Comparison of ENCODE assay signal across 23 cellular contexts in genomic region chr2:20540587-20541304, GRCh38.
A peak's percentile ranks its signal among the peaks of the same experiment; 100 is the strongest.
DNase-seq lines count a peak whose midpoint lies in the region; ATAC-seq, FAIRE-seq and TF ChIP-seq lines count a peak whose summit lies in the region.
"Had no signal": no experiment of that assay in that cellular context is flagged by ENCODE, and none has a peak within 500 bp of the region (broad histone marks: within the 10 kb centered on the region; RNA-seq: fewer than 3 reads in every experiment).

No MANE protein-coding gene starts in this region.

- TF ChIP-seq CTCF in H1 (IDR thresholded peaks at IDR 0.05; ENCODE audit: control extremely low read depth in 1 of 3, insufficient read depth in 1 of 3, low read depth in 1 of 3, low read length in 3 of 3): no peak
- no peak for TF ChIP-seq CTCF in nephron progenitor cell (IDR thresholded peaks at IDR 0.05)
- no peak for TF ChIP-seq CTCF in vagina (IDR thresholded peaks at IDR 0.05)

- H3K4me3 ChIP-seq in H1 (ENCODE audit: extremely low read depth in 1 of 4, insufficient read depth in 2 of 4, low read depth in 3 of 4, low read length in 4 of 4) (no peak overlapping the region), vagina (no peak overlapping the region)
- H3K4me3 ChIP-seq: left lung had no signal

- DNase-seq in activated CD8-positive, alpha-beta memory T cell treated with anti-CD3 and anti-CD28 coated beads, Interleukin-2, amount 10 ng/mL, durations not matched to agents 7 days and 5 days: no peak
- DNase-seq in activated CD8-positive, alpha-beta memory T cell treated with anti-CD3 and anti-CD28 coated beads, Interleukin-2, amount 50 U/mL, for 4 hours: no peak
- DNase-seq in H1 (ENCODE audit: low read depth in 1 of 2, low spot score in 2 of 2): no peak
- DNase-seq in nephron progenitor cell: no peak
- no peak for DNase-seq in vagina (ENCODE audit: extremely low spot score in 2 of 2)
- no peak for DNase-seq in NCI-H446 treated with DMSO at 0.1 percent for 48 hours (lab: John Stamatoyannopoulos, UW)
- DNase-seq: activated CD4-positive, alpha-beta T cell treated with anti-CD3 and anti-CD28 coated beads, Interleukin-2, amount 50 U/mL, for 4 hours; activated T-cell treated with anti-CD3 and anti-CD28 coated beads for 4 hours; caudate nucleus; erythroblast; glutamatergic neuron; H7; MM.1S; NCI-H1930; SHP77; stimulated activated CD4-positive, alpha-beta T cell treated with anti-CD3 and anti-CD28 coated beads, Interleukin-1b, Interleukin-23, amount 100 ng/mL, for 48 hours had no signal

- TF ChIP-seq EP300 in H1 (IDR thresholded peaks at IDR 0.05; ENCODE audit: borderline replicate concordance in 1 of 2, low read depth in 2 of 2, low read length in 2 of 2): no peak

- intact Hi-C loops in vagina (cut with DNase I): no loop called here

- no peaks in the 10 kb centered on the region for H3K9me3 Mint-ChIP-seq in activated CD8-positive, alpha-beta memory T cell treated with anti-CD3 and anti-CD28 coated beads, Interleukin-2, amount 10 ng/mL, durations not matched to agents 7 days and 5 days (ENCODE audit: low read depth)
- no peaks in the 10 kb centered on the region for H3K9me3 Mint-ChIP-seq in nephron progenitor cell
- H3K9me3 Mint-ChIP-seq: stimulated activated naive CD8-positive, alpha-beta T cell treated with anti-CD3 and anti-CD28 coated beads, Interleukin-15, Interleukin-2, amounts not matched to agents 100 ng/mL and 50 ng/mL, for 24 hours; T-helper 1 cell treated with Interleukin-12 subunit alpha and Interleukin-12 subunit beta and Interleukin-4 antibody, amounts not matched to agents 30 μg/mL and 1 μg/mL, for 36 hours had no signal

- no peak overlapping the region for H3K4me2 ChIP-seq in H1 (ENCODE audit: insufficient read depth in 1 of 2, low read depth in 2 of 2, low read length in 2 of 2)

- no peak overlapping the region for H2BK20ac ChIP-seq in H1 (ENCODE audit: low read length)

- H3K4me3 Mint-ChIP-seq in activated CD8-positive, alpha-beta memory T cell treated with anti-CD3 and anti-CD28 coated beads, Interleukin-2, amount 10 ng/mL, durations not matched to agents 7 days and 5 days: no peak overlapping the region
- H3K4me3 Mint-ChIP-seq in nephron progenitor cell: no peak overlapping the region
- H3K4me3 Mint-ChIP-seq: stimulated activated naive CD8-positive, alpha-beta T cell treated with anti-CD3 and anti-CD28 coated beads, Interleukin-15, Interleukin-2, amounts not matched to agents 100 ng/mL and 50 ng/mL, for 24 hours; T-helper 1 cell treated with Interleukin-12 subunit alpha and Interleukin-12 subunit beta and Interleukin-4 antibody, amounts not matched to agents 30 μg/mL and 1 μg/mL, for 36 hours had no signal

- TF ChIP-seq RAD21 in H1 (IDR thresholded peaks at IDR 0.05 in 1 of 2, conservative IDR thresholded peaks at IDR 0.05 in 1 of 2; ENCODE audit: low read depth in 2 of 2, low read length in 2 of 2): no peak

- H3K27me3 ChIP-seq in H1 (replicated peaks in 1 of 4; ENCODE audit: control insufficient read depth in 3 of 4, extremely low read depth in 1 of 4, insufficient read depth in 3 of 4, low read length in 3 of 4): peaks cover 0 to 2% (median 0%) of the 10 kb centered on the region in 4 experiments; a peak in 2 of 7 replicates
- H3K27me3 ChIP-seq in vagina: no peaks in the 10 kb centered on the region
- H3K27me3 ChIP-seq: left lung had no signal

- no peak overlapping the region for H3K23ac ChIP-seq in H1 (ENCODE audit: insufficient read length)

- H3K79me2 ChIP-seq in H1 (ENCODE audit: control insufficient read depth in 1 of 2, insufficient read depth in 2 of 2, low read length in 2 of 2): no peaks in the 10 kb centered on the region

- no peaks in the 10 kb centered on the region for H3K36me3 Mint-ChIP-seq in activated CD8-positive, alpha-beta memory T cell treated with anti-CD3 and anti-CD28 coated beads, Interleukin-2, amount 10 ng/mL, durations not matched to agents 7 days and 5 days
- no peaks in the 10 kb centered on the region for H3K36me3 Mint-ChIP-seq in nephron progenitor cell (ENCODE audit: low read depth)

- no peak overlapping the region; a peak in 1 of 7 replicates for H3K9ac ChIP-seq in H1 (replicated peaks in 1 of 4; ENCODE audit: extremely low read depth in 1 of 4, low read depth in 3 of 4, low read length in 3 of 4)

- H3K27me3 Mint-ChIP-seq in activated CD8-positive, alpha-beta memory T cell treated with anti-CD3 and anti-CD28 coated beads, Interleukin-2, amount 10 ng/mL, durations not matched to agents 7 days and 5 days: peaks cover 8% of the 10 kb centered on the region
- peaks cover 13% of the 10 kb centered on the region for H3K27me3 Mint-ChIP-seq in nephron progenitor cell (ENCODE audit: low read depth, poor library complexity)
- H3K27me3 Mint-ChIP-seq: stimulated activated naive CD8-positive, alpha-beta T cell treated with anti-CD3 and anti-CD28 coated beads, Interleukin-15, Interleukin-2, amounts not matched to agents 100 ng/mL and 50 ng/mL, for 24 hours had no signal

- H4K91ac ChIP-seq in H1 (replicated peaks; ENCODE audit: insufficient read length, low read length): peak overlapping the region; percentile 38

- POLR2A ChIA-PET in H1 (lab: Charles Lee; ENCODE audit: partially characterized antibody): interaction anchor here (1.1 to 1.4 kb wide), 2 partner anchors 34 to 94 kb away, joined by 3 to 5 read pairs; partner anchors contain the start of gene RHOB

- H3K4me1 Mint-ChIP-seq in activated CD8-positive, alpha-beta memory T cell treated with anti-CD3 and anti-CD28 coated beads, Interleukin-2, amount 10 ng/mL, durations not matched to agents 7 days and 5 days: peaks cover 21% of the 10 kb centered on the region
- peaks cover 77% of the 10 kb centered on the region for H3K4me1 Mint-ChIP-seq in nephron progenitor cell

- H3K4ac ChIP-seq in H1 (replicated peaks; ENCODE audit: insufficient read length, low read depth, low read length): no peak overlapping the region

- no peaks in the 10 kb centered on the region for H3K79me1 ChIP-seq in H1 (ENCODE audit: low read depth, low read length)

- H4K8ac ChIP-seq in H1 (ENCODE audit: extremely low read depth, insufficient read depth, low read length): no peak overlapping the region

- H3K18ac ChIP-seq in H1 (ENCODE audit: extremely low read depth, low read length): no peak overlapping the region; the same call in 1 of the 2 replicates

- no peaks in the 10 kb centered on the region for H3K23me2 ChIP-seq in H1 (ENCODE audit: low read depth, low read length)

- no peak overlapping the region for H2AFZ ChIP-seq in H1 (ENCODE audit: low read length)

- no peak overlapping the region for H2BK15ac ChIP-seq in H1 (ENCODE audit: low read length)

- no peak for FAIRE-seq in H1 (lab: Jason Lieb, UNC)
- FAIRE-seq: GM12891 had no signal

- H3K56ac ChIP-seq in H1 (replicated peaks; ENCODE audit: insufficient read length, low read depth, low read length): no peak overlapping the region

- 85% methylated on average over 17 of the region's 17 CpGs; no CpG with 5 or more reads in 1 of the 2 experiments for WGBS in H1 (ENCODE audit: extremely low coverage in 1 of 2, insufficient coverage in 1 of 2, insufficient read length in 1 of 2, insufficient replicate concordance in 2 of 2, low coverage in 1 of 2, low lambda C conversion rate in 2 of 2, missing lambda C conversion rate in 1 of 2), 2 experiments

- no peaks in the 10 kb centered on the region for H4K20me1 ChIP-seq in H1 (replicated peaks in 1 of 2; ENCODE audit: control insufficient read depth in 1 of 2, insufficient read depth in 2 of 2, low read length in 2 of 2)

- no peak overlapping the region for H3K14ac ChIP-seq in H1 (ENCODE audit: insufficient read length)

- ATAC-seq in activated CD8-positive, alpha-beta memory T cell treated with anti-CD3 and anti-CD28 coated beads, Interleukin-2, amount 10 ng/mL, durations not matched to agents 7 days and 5 days: peak; percentile 7
- no peak for ATAC-seq in HG03342 (IDR thresholded peaks at IDR 0.05; ENCODE audit: unreplicated experiment)
- no peak for ATAC-seq in HG02938 (IDR thresholded peaks at IDR 0.05; ENCODE audit: unreplicated experiment)
- ATAC-seq: left lung had no signal

- H3K9me3 ChIP-seq in H1 (ENCODE audit: insufficient read depth in 2 of 2, low read depth in 1 of 2, low read length in 1 of 2) (0 out of 4 replicates have a peak, but pooled peaks cover 0 to 1% of the 10 kb centered on the region in 2 experiments), vagina (no peaks in the 10 kb centered on the region)
- H3K9me3 ChIP-seq: left lung had no signal

- peak overlapping the region; percentile 45 for H3K27ac Mint-ChIP-seq in activated CD8-positive, alpha-beta memory T cell treated with anti-CD3 and anti-CD28 coated beads, Interleukin-2, amount 10 ng/mL, durations not matched to agents 7 days and 5 days
- H3K27ac Mint-ChIP-seq in nephron progenitor cell: peak overlapping the region; percentile 67
- H3K27ac Mint-ChIP-seq: stimulated activated naive CD8-positive, alpha-beta T cell treated with anti-CD3 and anti-CD28 coated beads, Interleukin-15, Interleukin-2, amounts not matched to agents 100 ng/mL and 50 ng/mL, for 24 hours; T-helper 1 cell treated with Interleukin-12 subunit alpha and Interleukin-12 subunit beta and Interleukin-4 antibody, amounts not matched to agents 30 μg/mL and 1 μg/mL, for 36 hours had no signal

- TF ChIP-seq POLR2A in H1 (IDR thresholded peaks at IDR 0.05; ENCODE audit: control extremely low read depth in 1 of 2, low read depth in 2 of 2, low read length in 2 of 2) (no peak), vagina (IDR thresholded peaks at IDR 0.05) (no peak)

- CTCF ChIA-PET in activated CD8-positive, alpha-beta memory T cell treated with anti-CD3 and anti-CD28 coated beads, Interleukin-2, amount 10 ng/mL, durations not matched to agents 7 days and 5 days (lab: Charles Lee): interaction anchor here (1.4 kb wide), 1 partner anchor 101 kb away, joined by 4 read pairs; no protein-coding TSS in a partner anchor
- CTCF ChIA-PET in H1 (lab: Charles Lee; ENCODE audit: partially characterized antibody): interaction anchor here (0.9 to 2.6 kb wide), 7 partner anchors 8 to 96 kb away, joined by 3 to 8 read pairs (median 4); no protein-coding TSS in a partner anchor

- no peak overlapping the region for H2BK120ac ChIP-seq in H1 (replicated peaks; ENCODE audit: low read depth, low read length)

- no peak overlapping the region for H2AK5ac ChIP-seq in H1 (ENCODE audit: low read depth, low read length)

- no peak overlapping the region for H2BK5ac ChIP-seq in H1 (ENCODE audit: low read depth, low read length)

- no peak overlapping the region for H3K27ac ChIP-seq in H1 (ENCODE audit: low read depth, low read length)
- H3K27ac ChIP-seq in vagina: peak overlapping the region; percentile 15
- H3K27ac ChIP-seq: C4-2B, left lung had no signal

- no peaks in the 10 kb centered on the region for H3K36me3 ChIP-seq in H1 (ENCODE audit: control insufficient read depth in 2 of 4, insufficient read depth in 4 of 4, low read length in 3 of 4)
- no peaks in the 10 kb centered on the region for H3K36me3 ChIP-seq in vagina
- H3K36me3 ChIP-seq: left lung had no signal

- no peak overlapping the region for H2BK12ac ChIP-seq in H1 (ENCODE audit: low read depth, low read length)

- H4K5ac ChIP-seq in H1 (ENCODE audit: insufficient read length, low read depth, low read length): no peak overlapping the region

- H3K4me1 ChIP-seq in H1 (replicated peaks in 1 of 4; ENCODE audit: control insufficient read depth in 3 of 4, insufficient read depth in 4 of 4, low read length in 3 of 4) (peaks cover 9 to 24% (median 16%) of the 10 kb centered on the region in 4 experiments), vagina (peaks cover 10% of the 10 kb centered on the region)
- H3K4me1 ChIP-seq: left lung had no signal
